1 cellular context compared by ENCODE assay signal in genomic region chr15:78174398-78174797, GRCh38.
TF ChIP-seq lines count a peak whose summit lies in the region.

No MANE protein-coding gene starts in this region.

TF ChIP-seq in GM12878, 131 proteins besides CTCF, POLR2A, EP300 and RAD21:
- TF ChIP-seq RUNX3 (IDR thresholded peaks at IDR 0.05; ENCODE audit: low read length) = peak; percentile 60
- 0 out of 2 replicates have a peak, but pooled peaks have one; percentile 65 for TF ChIP-seq TCF3 (IDR thresholded peaks at IDR 0.05; ENCODE audit: borderline replicate concordance, insufficient read depth, low read depth, low read length)
- peak; percentile 65; the same call in 1 of the 2 replicates for TF ChIP-seq TCF12 (IDR thresholded peaks at IDR 0.05; ENCODE audit: low read depth, low read length)
- no peak for TF ChIP-seq CBX3 (IDR thresholded peaks at IDR 0.05; ENCODE audit: borderline replicate concordance, low read depth)
